ENCODE assay signal across 9 cellular contexts in the genomic region with DNA sequence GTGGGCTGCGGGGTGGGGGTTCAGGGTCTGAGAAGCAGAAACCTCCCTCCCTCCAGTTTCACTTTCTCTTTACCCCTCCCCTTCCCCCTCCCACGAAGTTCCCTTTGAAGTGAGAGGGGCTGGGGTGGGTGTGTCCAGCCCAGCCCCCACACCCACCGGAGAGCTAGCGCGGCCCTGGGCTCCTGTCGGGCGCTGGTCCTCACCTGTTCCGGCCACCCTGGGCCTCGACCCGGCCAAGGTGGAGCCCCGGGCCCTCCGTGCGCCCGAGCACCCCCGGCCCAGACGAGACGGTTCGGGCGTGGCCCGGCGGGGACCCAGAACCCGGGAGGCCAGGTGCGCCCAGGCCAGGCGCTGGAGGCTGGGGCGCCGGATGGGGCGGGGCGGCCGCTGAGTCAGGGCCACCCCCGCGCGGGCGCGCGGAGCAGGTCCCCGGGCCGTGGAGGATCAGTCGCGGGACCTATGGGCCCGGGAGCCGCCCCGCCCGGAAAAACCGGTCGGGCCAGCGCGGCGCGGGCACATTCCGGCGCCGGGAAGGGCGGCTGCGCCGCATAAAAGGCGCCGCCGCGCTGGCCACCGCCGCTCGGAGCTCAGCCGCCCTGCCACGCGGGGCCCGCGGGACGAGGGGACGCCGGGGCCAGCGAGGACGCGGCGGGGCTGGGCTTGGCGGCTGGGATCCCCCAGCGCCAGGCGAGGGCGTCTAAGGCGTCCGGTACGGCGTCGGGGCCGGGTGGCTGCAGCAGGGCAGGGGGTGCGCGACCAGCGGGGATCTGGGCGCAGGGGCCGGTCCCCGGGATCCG. TPM values are rescaled to one million over a fixed set of nuclear protein-coding genes. Genes with fewer than 3 reads are reported as not detected.
DNase-seq lines count a peak whose midpoint lies in the region; ATAC-seq and TF ChIP-seq lines count a peak whose summit lies in the region.
"Had no signal": no experiment of that assay in that cellular context is flagged by ENCODE, and none has a peak within 500 bp of the region (broad histone marks: within the 10 kb centered on the region; RNA-seq: fewer than 3 reads in every experiment).

No MANE protein-coding gene starts in this region.

- no peaks in the 10 kb centered on the region for H3K9me3 Mint-ChIP-seq in activated CD4-positive, alpha-beta memory T cell treated with anti-CD3 and anti-CD28 coated beads, Interleukin-2, amount 10 ng/mL, durations not matched to agents 7 days and 5 days

- H3K4me1 ChIP-seq in HUES64 (ENCODE audit: insufficient read depth, low read length) (no peaks in the 10 kb centered on the region), ascending aorta (no peaks in the 10 kb centered on the region), iPS-20b (ENCODE audit: insufficient read depth, low read length) (no peaks in the 10 kb centered on the region)

- CTCF ChIA-PET in activated CD4-positive, alpha-beta memory T cell treated with anti-CD3 and anti-CD28 coated beads, Interleukin-2, amount 10 ng/mL, durations not matched to agents 7 days and 5 days (lab: Charles Lee): no interaction called here

- POLR2A ChIA-PET in activated CD4-positive, alpha-beta memory T cell treated with anti-CD3 and anti-CD28 coated beads, Interleukin-2, amount 10 ng/mL, durations not matched to agents 7 days and 5 days (lab: Charles Lee): no interaction called here

- H3K9ac ChIP-seq in HUES64 (ENCODE audit: low read depth, low read length) (peak overlapping the region; percentile 40; the same call in 1 of the 2 replicates), iPS-20b (ENCODE audit: low read depth, low read length) (no peak overlapping the region)

- H3K9me3 ChIP-seq in HUES64 (ENCODE audit: insufficient read depth, low read depth, low read length) (no peaks in the 10 kb centered on the region), ascending aorta (no peaks in the 10 kb centered on the region), iPS-20b (ENCODE audit: insufficient read depth, low read depth, low read length) (no peaks in the 10 kb centered on the region; the same call in 1 of the 2 replicates)

- H3K36me3 ChIP-seq in HUES64 (ENCODE audit: insufficient read depth, low read length) (no peaks in the 10 kb centered on the region), ascending aorta (no peaks in the 10 kb centered on the region), iPS-20b (ENCODE audit: insufficient read depth, low read depth, low read length) (no peaks in the 10 kb centered on the region)

- ATAC-seq in GM18519 (IDR thresholded peaks at IDR 0.05; ENCODE audit: low FRiP score, unreplicated experiment) (no peak), GM18517 (IDR thresholded peaks at IDR 0.05; ENCODE audit: unreplicated experiment) (no peak)

- H3K4me3 ChIP-seq in HUES64 (ENCODE audit: low read length): peak overlapping the region; percentile 50
- peak overlapping the region; percentile 56 for H3K4me3 ChIP-seq in ascending aorta
- peak overlapping the region; percentile 47; the same call in 1 of the 2 replicates for H3K4me3 ChIP-seq in iPS-20b (ENCODE audit: low read length)

- 2% methylated on average over 89 of the region's 91 CpGs for WGBS in HUES64

- H3K27me3 ChIP-seq in HUES64 (ENCODE audit: insufficient read depth, low read length) (peaks cover 56% of the 10 kb centered on the region), ascending aorta (no peaks in the 10 kb centered on the region), iPS-20b (ENCODE audit: insufficient read depth, low read length) (peaks cover 68% of the 10 kb centered on the region)

- no peak overlapping the region for H3K27ac Mint-ChIP-seq in activated CD4-positive, alpha-beta memory T cell treated with anti-CD3 and anti-CD28 coated beads, Interleukin-2, amount 10 ng/mL, durations not matched to agents 7 days and 5 days

- H3K27ac ChIP-seq in HUES64 (ENCODE audit: low read depth, low read length) (no peak overlapping the region), ascending aorta (no peak overlapping the region), iPS-20b (ENCODE audit: low read length) (no peak overlapping the region)

- no peak overlapping the region for H3K4me3 Mint-ChIP-seq in activated CD4-positive, alpha-beta memory T cell treated with anti-CD3 and anti-CD28 coated beads, Interleukin-2, amount 10 ng/mL, durations not matched to agents 7 days and 5 days

- DNase-seq in ascending aorta (ENCODE audit: low spot score in 2 of 2): peak in 1 of 2 donors; percentile 45
- DNase-seq in stimulated activated CD4-positive, alpha-beta T cell treated with anti-CD3 and anti-CD28 coated beads, Interleukin-2, amount 100 ng/mL, for 4 hours (ENCODE audit: low read depth): peak; percentile 36
- DNase-seq in activated CD4-positive, alpha-beta memory T cell treated with anti-CD3 and anti-CD28 coated beads, Interleukin-2, amount 10 ng/mL, durations not matched to agents 7 days and 5 days: no peak
- DNase-seq in GM20000 (ENCODE audit: low spot score): no peak
- DNase-seq: cerebellar nuclear complex had no signal

- no peaks in the 10 kb centered on the region for H3K36me3 Mint-ChIP-seq in activated CD4-positive, alpha-beta memory T cell treated with anti-CD3 and anti-CD28 coated beads, Interleukin-2, amount 10 ng/mL, durations not matched to agents 7 days and 5 days (ENCODE audit: low read depth)

- H3K27me3 Mint-ChIP-seq in activated CD4-positive, alpha-beta memory T cell treated with anti-CD3 and anti-CD28 coated beads, Interleukin-2, amount 10 ng/mL, durations not matched to agents 7 days and 5 days: peaks cover 32% of the 10 kb centered on the region

- H3K4me1 Mint-ChIP-seq in activated CD4-positive, alpha-beta memory T cell treated with anti-CD3 and anti-CD28 coated beads, Interleukin-2, amount 10 ng/mL, durations not matched to agents 7 days and 5 days: no peaks in the 10 kb centered on the region

- intact Hi-C loops in ascending aorta (cut with DNase I): no loop called here

- TF ChIP-seq CTCF in ascending aorta (IDR thresholded peaks at IDR 0.05) (no peak), GM20000 (IDR thresholded peaks at IDR 0.05; ENCODE audit: extremely low read depth, missing control alignments) (no peak)

RNA-seq across cellular contexts. Expression of gene KIF26A, which starts 21.6 kb away (rescaled TPM):
- 27.0 TPM for polyA plus RNA-seq in HUES64 (2013, experiment 1 of 2)
- polyA plus RNA-seq in HUES64 (2013, experiment 2 of 2): 21.0 TPM
- total RNA-seq in ascending aorta: 32.6 TPM
- 1 to 10 TPM; 7.7 to 7.9 TPM for total RNA-seq in activated CD4-positive, alpha-beta memory T cell treated with anti-CD3 and anti-CD28 coated beads, Interleukin-2, amount 10 ng/mL, durations not matched to agents 7 days and 5 days

RNA-seq across cellular contexts. Expression of gene ASPG, which starts 31.2 kb away (rescaled TPM):
- polyA plus RNA-seq in HUES64 (2013, experiment 1 of 2): 0.55 TPM
- polyA plus RNA-seq in HUES64 (2013, experiment 2 of 2): 0.32 TPM
- not detected for total RNA-seq in ascending aorta
- not detected for total RNA-seq in activated CD4-positive, alpha-beta memory T cell treated with anti-CD3 and anti-CD28 coated beads, Interleukin-2, amount 10 ng/mL, durations not matched to agents 7 days and 5 days
